Comparison of ENCODE assay signal across 35 cellular contexts in genomic region chr5:152144556-152144955, GRCh38.
"Had no signal": no experiment of that assay in that cellular context is flagged by ENCODE, and none has a peak within 500 bp of the region (broad histone marks: within the 10 kb centered on the region; RNA-seq: fewer than 3 reads in every experiment).

No MANE protein-coding gene starts in this region.

- H3K9me3 ChIP-seq: body of pancreas, breast epithelium had no signal

- H3K27ac Mint-ChIP-seq: activated CD4-positive, alpha-beta memory T cell treated with anti-CD3 and anti-CD28 coated beads, Interleukin-2, amount 10 ng/mL, durations not matched to agents 7 days and 5 days; activated CD4-positive, alpha-beta T cell treated with anti-CD3 and anti-CD28 coated beads for 36 hours; activated CD4-positive, alpha-beta T cell treated with anti-CD3 and anti-CD28 coated beads, Interleukin-2, amount 10 ng/mL, durations not matched to agents 7 days and 5 days; activated CD8-positive, alpha-beta memory T cell treated with anti-CD3 and anti-CD28 coated beads, Interleukin-2, amount 10 ng/mL, durations not matched to agents 7 days and 5 days; activated CD8-positive, alpha-beta T cell treated with anti-CD3 and anti-CD28 coated beads, Interleukin-2, amount 10 ng/mL, durations not matched to agents 7 days and 5 days; activated naive CD4-positive, alpha-beta T cell treated with anti-CD3 and anti-CD28 coated beads, Interleukin-2, amount 10 ng/mL, durations not matched to agents 7 days and 5 days; activated naive CD4-positive, alpha-beta T cell treated with anti-CD3 and anti-CD28 coated beads, Interleukin-2, amount 50 U/mL, for 24 hours; activated naive CD8-positive, alpha-beta T cell; activated naive CD8-positive, alpha-beta T cell treated with anti-CD3 and anti-CD28 coated beads, Interleukin-2, amount 10 ng/mL, durations not matched to agents 7 days and 5 days; activated naive CD8-positive, alpha-beta T cell treated with anti-CD3 and anti-CD28 coated beads, Interleukin-2, amount 50 U/mL, for 24 hours; activated T-cell treated with anti-CD3 and anti-CD28 coated beads, Interleukin-2, amount 50 U/mL, for 24 hours; activated T-helper 2 cell treated with anti-CD3 and anti-CD28 coated beads, Interferon-gamma antibody, Interleukin-2, Interleukin-4, amounts not matched to agents 10 μg/mL and 5 μg/mL and 100 μg/mL, durations not matched to agents 14 hours and 24 hours and 36 hours; T-helper 1 cell treated with Interleukin-12 subunit alpha and Interleukin-12 subunit beta and Interleukin-4 antibody, amounts not matched to agents 30 μg/mL and 1 μg/mL, for 36 hours; T-helper 2 cell treated with Interferon-gamma antibody and Interleukin-4, amounts not matched to agents 5 μg/mL and 100 μg/mL, for 36 hours; WTC11 had no signal

- H3K36me3 Mint-ChIP-seq: activated CD8-positive, alpha-beta memory T cell treated with anti-CD3 and anti-CD28 coated beads, Interleukin-2, amount 10 ng/mL, durations not matched to agents 7 days and 5 days; activated naive CD4-positive, alpha-beta T cell treated with anti-CD3 and anti-CD28 coated beads, Interleukin-2, amount 10 ng/mL, durations not matched to agents 7 days and 5 days; activated naive CD4-positive, alpha-beta T cell treated with anti-CD3 and anti-CD28 coated beads, Interleukin-2, amount 50 U/mL, for 24 hours; activated naive CD8-positive, alpha-beta T cell; activated naive CD8-positive, alpha-beta T cell treated with anti-CD3 and anti-CD28 coated beads, Interleukin-2, amount 10 ng/mL, durations not matched to agents 7 days and 5 days; WTC11 had no signal

- H3K9me3 Mint-ChIP-seq: activated CD4-positive, alpha-beta memory T cell treated with anti-CD3 and anti-CD28 coated beads, Interleukin-2, amount 10 ng/mL, durations not matched to agents 7 days and 5 days; activated CD4-positive, alpha-beta T cell treated with anti-CD3 and anti-CD28 coated beads, Interleukin-2, amount 10 ng/mL, durations not matched to agents 7 days and 5 days; activated naive CD4-positive, alpha-beta T cell treated with anti-CD3 and anti-CD28 coated beads, Interleukin-2, amount 10 ng/mL, durations not matched to agents 7 days and 5 days; activated naive CD4-positive, alpha-beta T cell treated with anti-CD3 and anti-CD28 coated beads, Interleukin-2, amount 50 U/mL, for 24 hours; activated naive CD8-positive, alpha-beta T cell treated with anti-CD3 and anti-CD28 coated beads, Interleukin-2, amount 10 ng/mL, durations not matched to agents 7 days and 5 days; activated naive CD8-positive, alpha-beta T cell treated with anti-CD3 and anti-CD28 coated beads, Interleukin-2, amount 50 U/mL, for 24 hours; activated T-cell treated with anti-CD3 and anti-CD28 coated beads, Interleukin-2, amount 50 U/mL, for 24 hours; activated T-helper 2 cell treated with anti-CD3 and anti-CD28 coated beads, Interferon-gamma antibody, Interleukin-2, Interleukin-4, amounts not matched to agents 10 μg/mL and 5 μg/mL and 100 μg/mL, durations not matched to agents 14 hours and 24 hours and 36 hours; T-helper 1 cell treated with Interleukin-12 subunit alpha and Interleukin-12 subunit beta and Interleukin-4 antibody, amounts not matched to agents 30 μg/mL and 1 μg/mL, for 36 hours; T-helper 2 cell treated with Interferon-gamma antibody and Interleukin-4, amounts not matched to agents 5 μg/mL and 100 μg/mL, for 36 hours; WTC11 had no signal

- H3K27ac ChIP-seq: body of pancreas, brain microvascular endothelial cell, breast epithelium, WERI-Rb-1 had no signal

- H3K4me1 Mint-ChIP-seq: activated CD4-positive, alpha-beta memory T cell treated with anti-CD3 and anti-CD28 coated beads, Interleukin-2, amount 10 ng/mL, durations not matched to agents 7 days and 5 days; activated CD4-positive, alpha-beta T cell treated with anti-CD3 and anti-CD28 coated beads for 36 hours; activated CD4-positive, alpha-beta T cell treated with anti-CD3 and anti-CD28 coated beads, Interleukin-2, amount 10 ng/mL, durations not matched to agents 7 days and 5 days; activated CD8-positive, alpha-beta memory T cell treated with anti-CD3 and anti-CD28 coated beads, Interleukin-2, amount 10 ng/mL, durations not matched to agents 7 days and 5 days; activated naive CD4-positive, alpha-beta T cell treated with anti-CD3 and anti-CD28 coated beads, Interleukin-2, amount 10 ng/mL, durations not matched to agents 7 days and 5 days; activated naive CD4-positive, alpha-beta T cell treated with anti-CD3 and anti-CD28 coated beads, Interleukin-2, amount 50 U/mL, for 24 hours; activated naive CD8-positive, alpha-beta T cell treated with anti-CD3 and anti-CD28 coated beads, Interleukin-2, amount 10 ng/mL, durations not matched to agents 7 days and 5 days; activated naive CD8-positive, alpha-beta T cell treated with anti-CD3 and anti-CD28 coated beads, Interleukin-2, amount 50 U/mL, for 24 hours had no signal

- ATAC-seq: activated CD4-positive, alpha-beta T cell treated with anti-CD3 and anti-CD28 coated beads for 36 hours; activated CD4-positive, CD25-positive, alpha-beta regulatory T cell treated with anti-CD3 and anti-CD28 coated beads, Interleukin-2, amount 50 U/mL, for 24 hours; activated CD8-positive, alpha-beta memory T cell treated with anti-CD3 and anti-CD28 coated beads, Interleukin-2, amount 10 ng/mL, durations not matched to agents 7 days and 5 days; activated CD8-positive, alpha-beta T cell treated with anti-CD3 and anti-CD28 coated beads, Interleukin-2, amount 10 ng/mL, durations not matched to agents 7 days and 5 days; activated naive CD8-positive, alpha-beta T cell treated with anti-CD3 and anti-CD28 coated beads, Interleukin-2, amount 50 U/mL, for 24 hours; body of pancreas; WTC11 had no signal

- H3K4me3 Mint-ChIP-seq: activated CD4-positive, alpha-beta memory T cell treated with anti-CD3 and anti-CD28 coated beads, Interleukin-2, amount 10 ng/mL, durations not matched to agents 7 days and 5 days; activated CD4-positive, alpha-beta T cell treated with anti-CD3 and anti-CD28 coated beads for 36 hours; activated CD4-positive, alpha-beta T cell treated with anti-CD3 and anti-CD28 coated beads, Interleukin-2, amount 10 ng/mL, durations not matched to agents 7 days and 5 days; activated CD8-positive, alpha-beta memory T cell treated with anti-CD3 and anti-CD28 coated beads, Interleukin-2, amount 10 ng/mL, durations not matched to agents 7 days and 5 days; activated CD8-positive, alpha-beta T cell treated with anti-CD3 and anti-CD28 coated beads, Interleukin-2, amount 10 ng/mL, durations not matched to agents 7 days and 5 days; activated naive CD4-positive, alpha-beta T cell treated with anti-CD3 and anti-CD28 coated beads, Interleukin-2, amount 10 ng/mL, durations not matched to agents 7 days and 5 days; activated naive CD4-positive, alpha-beta T cell treated with anti-CD3 and anti-CD28 coated beads, Interleukin-2, amount 50 U/mL, for 24 hours; activated naive CD8-positive, alpha-beta T cell; activated naive CD8-positive, alpha-beta T cell treated with anti-CD3 and anti-CD28 coated beads, Interleukin-2, amount 10 ng/mL, durations not matched to agents 7 days and 5 days; activated naive CD8-positive, alpha-beta T cell treated with anti-CD3 and anti-CD28 coated beads, Interleukin-2, amount 50 U/mL, for 24 hours; activated T-cell treated with anti-CD3 and anti-CD28 coated beads, Interleukin-2, amount 50 U/mL, for 24 hours; T-helper 1 cell treated with Interleukin-12 subunit alpha and Interleukin-12 subunit beta and Interleukin-4 antibody, amounts not matched to agents 30 μg/mL and 1 μg/mL, for 36 hours; T-helper 2 cell treated with Interferon-gamma antibody and Interleukin-4, amounts not matched to agents 5 μg/mL and 100 μg/mL, for 36 hours; WTC11 had no signal

- H3K27me3 ChIP-seq: body of pancreas, brain microvascular endothelial cell, breast epithelium had no signal

- H3K4me3 ChIP-seq: body of pancreas, breast epithelium had no signal

- H3K4me1 ChIP-seq: body of pancreas, breast epithelium had no signal

- DNase-seq: activated CD4-positive, alpha-beta memory T cell treated with anti-CD3 and anti-CD28 coated beads, Interleukin-2, amount 10 ng/mL, durations not matched to agents 7 days and 5 days; activated CD4-positive, alpha-beta T cell treated with anti-CD3 and anti-CD28 coated beads for 1 hour; activated CD4-positive, alpha-beta T cell treated with anti-CD3 and anti-CD28 coated beads for 36 hours; activated CD4-positive, alpha-beta T cell treated with anti-CD3 and anti-CD28 coated beads for 48 hours; activated CD4-positive, alpha-beta T cell treated with anti-CD3 and anti-CD28 coated beads, Interleukin-2, amount 10 ng/mL, durations not matched to agents 7 days and 5 days; activated CD4-positive, alpha-beta T cell treated with anti-CD3 and anti-CD28 coated beads, Interleukin-2, amount 50 U/mL, for 48 hours; activated CD4-positive, CD25-positive, alpha-beta regulatory T cell; activated CD8-positive, alpha-beta memory T cell treated with anti-CD3 and anti-CD28 coated beads for 24 hours; activated CD8-positive, alpha-beta memory T cell treated with anti-CD3 and anti-CD28 coated beads, Interleukin-2, amount 10 ng/mL, durations not matched to agents 7 days and 5 days; activated CD8-positive, alpha-beta memory T cell treated with anti-CD3 and anti-CD28 coated beads, Interleukin-2, amount 50 U/mL, for 48 hours; activated CD8-positive, alpha-beta T cell treated with anti-CD3 and anti-CD28 coated beads, Interleukin-2, amount 10 ng/mL, durations not matched to agents 7 days and 5 days; activated effector memory CD4-positive, alpha-beta T cell treated with Interleukin-2 at 50 U/mL for 16 hours; activated gamma-delta T cell; activated naive CD4-positive, alpha-beta T cell treated with anti-CD3 and anti-CD28 coated beads, Interleukin-2, amount 10 ng/mL, durations not matched to agents 7 days and 5 days; activated naive CD4-positive, alpha-beta T cell treated with Interleukin-2 at 50 U/mL for 16 hours; activated naive CD8-positive, alpha-beta T cell treated with anti-CD3 and anti-CD28 coated beads, Interleukin-2, amount 10 ng/mL, durations not matched to agents 7 days and 5 days; activated naive CD8-positive, alpha-beta T cell treated with anti-CD3 and anti-CD28 coated beads, Interleukin-2, amount 50 U/mL, for 24 hours; activated T-cell treated with anti-CD3 and anti-CD28 coated beads, Interleukin-2, amount 50 U/mL, for 24 hours; activated T-cell treated with anti-CD3 and anti-CD28 coated beads, Interleukin-2, amount 50 U/mL, for 48 hours; aorta; body of pancreas; brain microvascular endothelial cell; central memory CD4-positive, alpha-beta T cell; T-helper 1 cell; T-helper 2 cell; T-helper 9 cell; WERI-Rb-1 had no signal

- H3K27me3 Mint-ChIP-seq: activated CD4-positive, alpha-beta memory T cell treated with anti-CD3 and anti-CD28 coated beads, Interleukin-2, amount 10 ng/mL, durations not matched to agents 7 days and 5 days; activated CD4-positive, alpha-beta T cell treated with anti-CD3 and anti-CD28 coated beads for 36 hours; activated CD4-positive, alpha-beta T cell treated with anti-CD3 and anti-CD28 coated beads, Interleukin-2, amount 10 ng/mL, durations not matched to agents 7 days and 5 days; activated CD8-positive, alpha-beta memory T cell treated with anti-CD3 and anti-CD28 coated beads, Interleukin-2, amount 10 ng/mL, durations not matched to agents 7 days and 5 days; activated naive CD4-positive, alpha-beta T cell treated with anti-CD3 and anti-CD28 coated beads, Interleukin-2, amount 50 U/mL, for 24 hours; activated naive CD8-positive, alpha-beta T cell; activated naive CD8-positive, alpha-beta T cell treated with anti-CD3 and anti-CD28 coated beads, Interleukin-2, amount 10 ng/mL, durations not matched to agents 7 days and 5 days; activated naive CD8-positive, alpha-beta T cell treated with anti-CD3 and anti-CD28 coated beads, Interleukin-2, amount 50 U/mL, for 24 hours; activated T-cell treated with anti-CD3 and anti-CD28 coated beads, Interleukin-2, amount 50 U/mL, for 24 hours had no signal

- H3K36me3 ChIP-seq: brain microvascular endothelial cell, breast epithelium, WERI-Rb-1 had no signal
